ENCODE assay signal across 16 cellular contexts in the genomic region with DNA sequence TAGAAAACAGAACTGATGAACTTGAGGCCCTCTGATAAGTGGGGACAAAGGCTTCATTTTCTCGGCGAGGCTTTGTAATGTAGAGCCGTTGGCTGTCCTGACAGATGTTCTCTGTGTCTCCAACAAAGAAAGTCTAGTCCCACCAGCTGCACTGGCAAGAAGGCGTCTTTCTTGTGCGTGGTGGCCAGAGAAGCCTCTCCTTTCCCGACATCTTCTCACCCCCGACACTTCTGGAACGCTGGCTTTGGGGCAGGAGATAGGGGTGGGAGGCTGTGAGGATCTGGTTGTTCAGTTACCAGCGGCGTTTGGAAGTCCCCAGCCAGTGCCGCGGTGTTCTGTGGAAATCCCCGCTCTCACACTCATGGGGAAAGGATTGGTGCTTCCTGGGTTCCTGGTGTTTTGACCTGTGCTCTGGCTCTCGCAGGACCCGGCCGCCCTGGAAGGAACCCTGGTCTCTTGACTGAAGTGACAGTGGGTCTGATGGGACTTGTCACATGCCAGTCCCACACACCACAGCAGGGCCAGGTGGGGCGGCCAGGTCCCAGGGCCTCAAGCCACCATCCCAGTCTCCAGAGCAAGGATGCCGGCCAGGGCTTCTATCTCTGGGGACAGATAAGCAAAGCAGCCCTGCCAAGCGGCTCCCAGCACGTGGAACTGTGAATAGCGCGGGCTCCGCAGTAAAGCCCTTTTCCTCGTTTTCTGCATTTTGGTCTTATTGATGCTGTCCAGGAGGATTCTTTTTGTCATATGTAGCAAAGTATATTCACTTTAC. TPM values are rescaled to one million over a fixed set of nuclear protein-coding genes. Genes with fewer than 3 reads are reported as not detected.
DNase-seq lines count a peak whose midpoint lies in the region; ATAC-seq and TF ChIP-seq lines count a peak whose summit lies in the region.
"Had no signal": no experiment of that assay in that cellular context is flagged by ENCODE, and none has a peak within 500 bp of the region (broad histone marks: within the 10 kb centered on the region; RNA-seq: fewer than 3 reads in every experiment).

No MANE protein-coding gene starts in this region.

- no peaks in the 10 kb centered on the region for H3K27me3 Mint-ChIP-seq in activated T-helper 1 cell treated with anti-CD3 and anti-CD28 coated beads, Interleukin-12 subunit alpha, Interleukin-12 subunit beta, Interleukin-2, Interleukin-4 antibody, amounts not matched to agents 30 ng/mL and 10 ng/mL and 1 ng/mL, durations not matched to agents 14 hours and 24 hours and 36 hours (ENCODE audit: insufficient read depth)
- no peaks in the 10 kb centered on the region for H3K27me3 Mint-ChIP-seq in activated naive CD4-positive, alpha-beta T cell treated with anti-CD3 and anti-CD28 coated beads for 36 hours (ENCODE audit: low read depth)

- no peak overlapping the region for H3K4me3 Mint-ChIP-seq in activated T-helper 1 cell treated with anti-CD3 and anti-CD28 coated beads, Interleukin-12 subunit alpha, Interleukin-12 subunit beta, Interleukin-2, Interleukin-4 antibody, amounts not matched to agents 30 ng/mL and 10 ng/mL and 1 ng/mL, durations not matched to agents 14 hours and 24 hours and 36 hours
- H3K4me3 Mint-ChIP-seq in activated naive CD4-positive, alpha-beta T cell treated with anti-CD3 and anti-CD28 coated beads for 36 hours = no peak overlapping the region

- no peak for ATAC-seq in GM19452 (IDR thresholded peaks at IDR 0.05; ENCODE audit: unreplicated experiment)
- ATAC-seq in GM18870 (IDR thresholded peaks at IDR 0.05; ENCODE audit: unreplicated experiment) = no peak
- ATAC-seq: body of pancreas had no signal

- CTCF ChIA-PET in activated naive CD4-positive, alpha-beta T cell treated with anti-CD3 and anti-CD28 coated beads for 36 hours (lab: Charles Lee) = no interaction called here

- peaks cover 41% of the 10 kb centered on the region for H3K36me3 Mint-ChIP-seq in activated T-helper 1 cell treated with anti-CD3 and anti-CD28 coated beads, Interleukin-12 subunit alpha, Interleukin-12 subunit beta, Interleukin-2, Interleukin-4 antibody, amounts not matched to agents 30 ng/mL and 10 ng/mL and 1 ng/mL, durations not matched to agents 14 hours and 24 hours and 36 hours (ENCODE audit: low read depth)
- H3K36me3 Mint-ChIP-seq in activated naive CD4-positive, alpha-beta T cell treated with anti-CD3 and anti-CD28 coated beads for 36 hours (ENCODE audit: low read depth) = no peaks in the 10 kb centered on the region

- no peaks in the 10 kb centered on the region for H3K9me3 Mint-ChIP-seq in activated T-helper 1 cell treated with anti-CD3 and anti-CD28 coated beads, Interleukin-12 subunit alpha, Interleukin-12 subunit beta, Interleukin-2, Interleukin-4 antibody, amounts not matched to agents 30 ng/mL and 10 ng/mL and 1 ng/mL, durations not matched to agents 14 hours and 24 hours and 36 hours
- H3K9me3 Mint-ChIP-seq in activated naive CD4-positive, alpha-beta T cell treated with anti-CD3 and anti-CD28 coated beads for 36 hours = no peaks in the 10 kb centered on the region

- intact Hi-C loops in activated T-helper 1 cell treated with anti-CD3 and anti-CD28 coated beads, Interleukin-12 subunit alpha, Interleukin-12 subunit beta, Interleukin-2, Interleukin-4 antibody, amounts not matched to agents 30 ng/mL and 10 ng/mL and 1 ng/mL, durations not matched to agents 14 hours and 24 hours and 36 hours (cut with micrococcal nuclease) = no loop called here
- intact Hi-C loops in activated naive CD4-positive, alpha-beta T cell treated with anti-CD3 and anti-CD28 coated beads for 36 hours (cut with micrococcal nuclease) = no loop called here

- no peak for DNase-seq in activated T-helper 1 cell treated with anti-CD3 and anti-CD28 coated beads, Interleukin-12 subunit alpha, Interleukin-12 subunit beta, Interleukin-2, Interleukin-4 antibody, amounts not matched to agents 30 ng/mL and 10 ng/mL and 1 ng/mL, durations not matched to agents 14 hours and 24 hours and 36 hours (ENCODE audit: low spot score)
- no peak for DNase-seq in erythroblast (lab: John Stamatoyannopoulos, UW)
- DNase-seq in medulla oblongata (ENCODE audit: extremely low spot score) = peak; percentile 78
- peak in 19 of 49 donors; percentile 19 to 63 (median 41) for DNase-seq in substantia nigra (lab: John Stamatoyannopoulos, UW)
- DNase-seq in activated naive CD4-positive, alpha-beta T cell treated with anti-CD3 and anti-CD28 coated beads for 36 hours = no peak
- DNase-seq in H4 (ENCODE audit: low spot score) = no peak
- DNase-seq: activated naive CD4-positive, alpha-beta T cell treated with anti-CD3 and anti-CD28 coated beads, Interleukin-2, amount 50 U/mL, for 16 hours; body of pancreas; DMS79 treated with DMSO at 0.1 percent for 48 hours; GM23248; mesendoderm; NCI-H1436; NK-92 treated with Interleukin-12 subunit alpha and Interleukin-12 subunit beta, amount 100 ng/mL, for 24 hours; stomach had no signal

- H3K27ac ChIP-seq in substantia nigra (ENCODE audit: low read depth, low read length, poor library complexity, severe bottlenecking) = peak overlapping the region; percentile 9
- H3K27ac ChIP-seq: body of pancreas, GM23248 had no signal

- TF ChIP-seq POLR2A in erythroblast (IDR thresholded peaks at IDR 0.05; ENCODE audit: low read length) = peak; percentile 26

- peaks cover 3% of the 10 kb centered on the region for H3K4me1 Mint-ChIP-seq in activated T-helper 1 cell treated with anti-CD3 and anti-CD28 coated beads, Interleukin-12 subunit alpha, Interleukin-12 subunit beta, Interleukin-2, Interleukin-4 antibody, amounts not matched to agents 30 ng/mL and 10 ng/mL and 1 ng/mL, durations not matched to agents 14 hours and 24 hours and 36 hours (ENCODE audit: low read depth)
- H3K4me1 Mint-ChIP-seq in activated naive CD4-positive, alpha-beta T cell treated with anti-CD3 and anti-CD28 coated beads for 36 hours (ENCODE audit: low read depth) = no peaks in the 10 kb centered on the region

- peak overlapping the region; percentile 36 for H3K27ac Mint-ChIP-seq in activated T-helper 1 cell treated with anti-CD3 and anti-CD28 coated beads, Interleukin-12 subunit alpha, Interleukin-12 subunit beta, Interleukin-2, Interleukin-4 antibody, amounts not matched to agents 30 ng/mL and 10 ng/mL and 1 ng/mL, durations not matched to agents 14 hours and 24 hours and 36 hours
- H3K27ac Mint-ChIP-seq in activated naive CD4-positive, alpha-beta T cell treated with anti-CD3 and anti-CD28 coated beads for 36 hours = no peak overlapping the region

RNA-seq across cellular contexts. Expression of a gene that starts 23.2 kb away (rescaled TPM):
- 250 and 256 TPM in 2 replicates for total RNA-seq in activated T-helper 1 cell treated with anti-CD3 and anti-CD28 coated beads, Interleukin-12 subunit alpha, Interleukin-12 subunit beta, Interleukin-2, Interleukin-4 antibody, amounts not matched to agents 30 ng/mL and 10 ng/mL and 1 ng/mL, durations not matched to agents 14 hours and 24 hours and 36 hours
- 10 to 100 TPM; 32.1 to 34.1 TPM for total RNA-seq in activated naive CD4-positive, alpha-beta T cell treated with anti-CD3 and anti-CD28 coated beads for 36 hours
- total RNA-seq in H4 (2014; rRNA removed; shearing (Covaris generic)) = 44.2 and 54.8 TPM in 2 replicates

RNA-seq across cellular contexts. Expression of a gene that starts 34.5 kb away (rescaled TPM):
- 92.3 and 97.7 TPM in 2 replicates for total RNA-seq in activated T-helper 1 cell treated with anti-CD3 and anti-CD28 coated beads, Interleukin-12 subunit alpha, Interleukin-12 subunit beta, Interleukin-2, Interleukin-4 antibody, amounts not matched to agents 30 ng/mL and 10 ng/mL and 1 ng/mL, durations not matched to agents 14 hours and 24 hours and 36 hours
- total RNA-seq in activated naive CD4-positive, alpha-beta T cell treated with anti-CD3 and anti-CD28 coated beads for 36 hours = 10 to 100 TPM; 12.1 to 12.8 TPM
- total RNA-seq in H4 (2014; rRNA removed; shearing (Covaris generic)) = 63.2 and 68.0 TPM in 2 replicates

RNA-seq across cellular contexts. Expression of a gene that starts 40.0 kb away (rescaled TPM):
- 9.0 and 14.2 TPM in 2 replicates for total RNA-seq in activated T-helper 1 cell treated with anti-CD3 and anti-CD28 coated beads, Interleukin-12 subunit alpha, Interleukin-12 subunit beta, Interleukin-2, Interleukin-4 antibody, amounts not matched to agents 30 ng/mL and 10 ng/mL and 1 ng/mL, durations not matched to agents 14 hours and 24 hours and 36 hours
- 1 to 10 TPM; 4.2 to 4.3 TPM for total RNA-seq in activated naive CD4-positive, alpha-beta T cell treated with anti-CD3 and anti-CD28 coated beads for 36 hours
- total RNA-seq in H4 (2014; rRNA removed; shearing (Covaris generic)) = 34.8 and 47.1 TPM in 2 replicates

RNA-seq across cellular contexts. Expression of a gene that starts 58.6 kb away (rescaled TPM):
- 147 and 149 TPM in 2 replicates for total RNA-seq in activated T-helper 1 cell treated with anti-CD3 and anti-CD28 coated beads, Interleukin-12 subunit alpha, Interleukin-12 subunit beta, Interleukin-2, Interleukin-4 antibody, amounts not matched to agents 30 ng/mL and 10 ng/mL and 1 ng/mL, durations not matched to agents 14 hours and 24 hours and 36 hours
- 10 to 100 TPM; 74.7 to 75.9 TPM for total RNA-seq in activated naive CD4-positive, alpha-beta T cell treated with anti-CD3 and anti-CD28 coated beads for 36 hours
- total RNA-seq in H4 (2014; rRNA removed; shearing (Covaris generic)) = 104 and 118 TPM in 2 replicates

RNA-seq across cellular contexts. Expression of a gene that starts 58.9 kb away (rescaled TPM):
- 164 and 166 TPM in 2 replicates for total RNA-seq in activated T-helper 1 cell treated with anti-CD3 and anti-CD28 coated beads, Interleukin-12 subunit alpha, Interleukin-12 subunit beta, Interleukin-2, Interleukin-4 antibody, amounts not matched to agents 30 ng/mL and 10 ng/mL and 1 ng/mL, durations not matched to agents 14 hours and 24 hours and 36 hours
- 100 to 1,000 TPM; 166 to 167 TPM for total RNA-seq in activated naive CD4-positive, alpha-beta T cell treated with anti-CD3 and anti-CD28 coated beads for 36 hours
- total RNA-seq in H4 (2014; rRNA removed; shearing (Covaris generic)) = 133 and 142 TPM in 2 replicates
